ENCODE assay signal across 8 cellular contexts in the genomic region with DNA sequence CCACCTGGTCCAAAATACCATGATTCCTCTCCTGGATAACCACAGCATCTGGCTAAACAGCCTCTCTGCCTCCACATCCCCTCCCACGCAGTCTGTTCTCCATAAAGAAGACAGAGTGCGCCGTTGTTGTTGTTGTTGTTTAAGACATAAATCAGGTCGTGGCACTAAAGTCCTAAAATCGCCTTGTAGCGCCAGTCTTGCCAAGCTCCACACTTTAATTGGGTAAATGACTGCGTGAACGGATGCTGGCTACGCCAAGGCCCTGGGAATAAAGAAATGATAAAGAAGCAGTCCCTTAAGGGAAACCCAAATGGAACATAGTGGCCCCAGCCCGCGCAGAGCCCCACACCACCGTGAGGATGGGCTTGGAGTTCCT. TPM values are rescaled to one million over a fixed set of nuclear protein-coding genes. Genes with fewer than 3 reads are reported as not detected.
A peak's percentile ranks its signal among the peaks of the same experiment; 100 is the strongest.
DNase-seq lines count a peak whose midpoint lies in the region; ATAC-seq, FAIRE-seq and TF ChIP-seq lines count a peak whose summit lies in the region.

No MANE protein-coding gene starts in this region.

- H3K4me3 ChIP-seq in cardiac muscle cell (peak overlapping the region; percentile 70), GM12878 (peak overlapping the region; percentile 75)

- in situ Hi-C loops in GM12878 (cut with MboI): no loop called here

- H3K9me3 Mint-ChIP-seq in memory B cell: no peaks in the 10 kb centered on the region

- H2AFZ ChIP-seq in GM12878 (ENCODE audit: control insufficient read depth, low read depth, low read length): peak overlapping the region; percentile 79

- H3K27me3 ChIP-seq in cardiac muscle cell: peaks cover 2% of the 10 kb centered on the region
- 0 out of 4 replicates have a peak, but pooled peaks cover 0 to 2% of the 10 kb centered on the region in 2 experiments for H3K27me3 ChIP-seq in GM12878 (replicated peaks in 1 of 2; ENCODE audit: control insufficient read depth in 2 of 2, insufficient read depth in 2 of 2, low read length in 1 of 2)

- no peaks in the 10 kb centered on the region for H3K9me3 ChIP-seq in cardiac muscle cell (ENCODE audit: low read depth)
- H3K9me3 ChIP-seq in GM12878 (replicated peaks; ENCODE audit: control insufficient read depth, insufficient read depth, low read length): no peaks in the 10 kb centered on the region

- peaks cover 42% of the 10 kb centered on the region for H3K79me2 ChIP-seq in GM12878 (ENCODE audit: control insufficient read depth, insufficient read depth, low read length)

- POLR2A ChIA-PET in GM12878 (lab: Charles Lee): interaction anchor here (0.6 kb wide), 1 partner anchor 1575 kb away, joined by 4 read pairs; no protein-coding TSS in a partner anchor

- H3K4me1 ChIP-seq in cardiac muscle cell (ENCODE audit: low read depth): peaks cover 3% of the 10 kb centered on the region
- H3K4me1 ChIP-seq in GM12878 (ENCODE audit: control insufficient read depth, insufficient read depth, low read length): no peaks in the 10 kb centered on the region

- RAD21 ChIA-PET in GM12878 (lab: Charles Lee; ENCODE audit: unreplicated experiment): interaction anchor here (1.0 kb wide), 1 partner anchor 8 kb away, joined by 3 read pairs; no protein-coding TSS in a partner anchor

- H3K27ac ChIP-seq in cardiac muscle cell (no peak overlapping the region), GM12878 (ENCODE audit: control insufficient read depth, insufficient read depth) (no peak overlapping the region)

- DNase-seq in cardiac muscle cell (ENCODE audit: low read depth in 1 of 2, low spot score in 1 of 2) (no peak), cardiac septum (ENCODE audit: low spot score) (no peak), GM12878 (ENCODE audit: low read depth, low spot score) (no peak), memory B cell (ENCODE audit: low spot score in 2 of 2) (no peak), urothelium cell line (ENCODE audit: low spot score) (peak; percentile 11), DMS 273 treated with DMSO at 0.1 percent for 48 hours (lab: John Stamatoyannopoulos, UW) (no peak), NCI-H1048 (lab: John Stamatoyannopoulos, UW) (no peak), dedifferentiated amniotic fluid mesenchymal stem cell (ENCODE audit: extremely low spot score) (no peak)

- SMC1A ChIA-PET in GM12878 (lab: Charles Lee; ENCODE audit: uncharacterized antibody, unreplicated experiment): no interaction called here

- no peak for TF ChIP-seq CTCF in cardiac muscle cell (IDR thresholded peaks at IDR 0.05; ENCODE audit: low read depth, low read length)
- no peak for TF ChIP-seq CTCF in GM12878 (IDR thresholded peaks at IDR 0.05 in 2 of 3, conservative IDR thresholded peaks at IDR 0.05 in 1 of 3; ENCODE audit: control insufficient read depth in 2 of 3, extremely low read depth in 1 of 3, insufficient read depth in 1 of 3, low read depth in 3 of 3, low read length in 3 of 3)

- H3K36me3 ChIP-seq in cardiac muscle cell: peaks cover 5% of the 10 kb centered on the region
- no peaks in the 10 kb centered on the region for H3K36me3 ChIP-seq in GM12878 (ENCODE audit: control insufficient read depth in 2 of 2, insufficient read depth in 2 of 2, low read length in 1 of 2)

- peak overlapping the region; percentile 95 for H3K4me2 ChIP-seq in GM12878 (ENCODE audit: control insufficient read depth, insufficient read depth)

- peaks cover 4% of the 10 kb centered on the region for H3K27me3 Mint-ChIP-seq in memory B cell

- 20% methylated on average over 12 of the region's 12 CpGs for WGBS in GM12878 (ENCODE audit: insufficient coverage, insufficient replicate concordance, low lambda C conversion rate, missing lambda C conversion rate)

- ATAC-seq in GM12878 (no peak), memory B cell (ENCODE audit: low read depth) (no peak)

- peaks cover 2% of the 10 kb centered on the region for H3K36me3 Mint-ChIP-seq in memory B cell

- no TSS peak for BruUV-seq in GM12878 (replicated peaks; lab: Mats Ljungman, UMichigan)

- no peaks in the 10 kb centered on the region; the same call in 1 of the 2 replicates for H4K20me1 ChIP-seq in GM12878 (ENCODE audit: control insufficient read depth, insufficient read depth)

- TF ChIP-seq EP300 in GM12878 (IDR thresholded peaks at IDR 0.05; ENCODE audit: borderline replicate concordance in 1 of 2, control insufficient read depth in 1 of 2, low read depth in 2 of 2, low read length in 2 of 2): no peak

- intact Hi-C loops in cardiac septum (cut with DNase I): no loop called here
- intact Hi-C loops in GM12878 (cut with micrococcal nuclease; ENCODE audit: unreplicated experiment): no loop called here

- no peak for FAIRE-seq in GM12878 (lab: Jason Lieb, UNC)
- FAIRE-seq in urothelium cell line (lab: Jason Lieb, UNC): no peak

- H3K9ac ChIP-seq in GM12878 (ENCODE audit: control insufficient read depth, insufficient read depth, low read length): no peak overlapping the region

- H3K27ac Mint-ChIP-seq in memory B cell: peak overlapping the region; percentile 82

- no peak for TF ChIP-seq RAD21 in GM12878 (IDR thresholded peaks at IDR 0.05; ENCODE audit: insufficient read depth, low read depth, low read length)

- CTCF ChIA-PET in GM12878 (lab: Yijun Ruan, JAX): interaction anchor here (0.6 to 4.6 kb wide), 2 partner anchors 8 to 13 kb away, joined by 3 to 24 read pairs; no protein-coding TSS in a partner anchor

- H3K4me1 Mint-ChIP-seq in memory B cell: peaks cover 26% of the 10 kb centered on the region

- H3K4me3 Mint-ChIP-seq in memory B cell: peak overlapping the region; percentile 91

- no peak for TF ChIP-seq POLR2A in GM12878 (IDR thresholded peaks at IDR 0.05; ENCODE audit: low read depth, low read length)

TF ChIP-seq in GM12878, 131 proteins besides CTCF, POLR2A, EP300 and RAD21 (continues in another document):
- TF ChIP-seq ZNF24 (IDR thresholded peaks at IDR 0.05) (no peak), BACH1 (IDR thresholded peaks at IDR 0.05; ENCODE audit: borderline replicate concordance) (no peak), ESRRA (IDR thresholded peaks at IDR 0.05; ENCODE audit: low read length) (no peak), BHLHE40 (IDR thresholded peaks at IDR 0.05; ENCODE audit: borderline replicate concordance in 1 of 2, low read depth in 2 of 2, low read length in 1 of 2) (no peak)
- TF ChIP-seq, protein P1, sequence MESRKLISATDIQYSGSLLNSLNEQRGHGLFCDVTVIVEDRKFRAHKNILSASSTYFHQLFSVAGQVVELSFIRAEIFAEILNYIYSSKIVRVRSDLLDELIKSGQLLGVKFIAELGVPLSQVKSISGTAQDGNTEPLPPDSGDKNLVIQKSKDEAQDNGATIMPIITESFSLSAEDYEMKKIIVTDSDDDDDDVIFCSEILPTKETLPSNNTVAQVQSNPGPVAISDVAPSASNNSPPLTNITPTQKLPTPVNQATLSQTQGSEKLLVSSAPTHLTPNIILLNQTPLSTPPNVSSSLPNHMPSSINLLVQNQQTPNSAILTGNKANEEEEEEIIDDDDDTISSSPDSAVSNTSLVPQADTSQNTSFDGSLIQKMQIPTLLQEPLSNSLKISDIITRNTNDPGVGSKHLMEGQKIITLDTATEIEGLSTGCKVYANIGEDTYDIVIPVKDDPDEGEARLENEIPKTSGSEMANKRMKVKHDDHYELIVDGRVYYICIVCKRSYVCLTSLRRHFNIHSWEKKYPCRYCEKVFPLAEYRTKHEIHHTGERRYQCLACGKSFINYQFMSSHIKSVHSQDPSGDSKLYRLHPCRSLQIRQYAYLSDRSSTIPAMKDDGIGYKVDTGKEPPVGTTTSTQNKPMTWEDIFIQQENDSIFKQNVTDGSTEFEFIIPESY (IDR thresholded peaks at IDR 0.05): no peak

RNA-seq across cellular contexts. Expression of a gene that starts 0.4 kb away (rescaled TPM):
- total RNA-seq in cardiac muscle cell: 98.2 and 103 TPM in 2 replicates
- polyA plus RNA-seq in cardiac muscle cell: 81.5 and 102 TPM in 2 replicates
- total RNA-seq in cardiac septum: 30.1 TPM
- 176 and 190 TPM in 2 replicates for total RNA-seq in GM12878 (2013; cell fraction: nucleolus; rRNA removed)
- 96.8 and 97.4 TPM in 2 replicates for total RNA-seq in GM12878 (2014; rRNA removed)
- 92.5 and 99.0 TPM in 2 replicates for total RNA-seq in GM12878 (2014; rRNA removed; fragmentation: Illumina TruSeq; extraction: Trizol)
- 106 and 108 TPM in 2 replicates for total RNA-seq in GM12878 (2021)
- 149 TPM for polyA plus RNA-seq in GM12878 (2011; ENCODE audit: low read depth)
- polyA plus RNA-seq in GM12878 (2011; rRNA removed): 173 and 248 TPM in 2 replicates
- 205 and 218 TPM in 2 replicates for polyA plus RNA-seq in GM12878 (2011; cell fraction: cytosol; rRNA removed)
- 125 and 150 TPM in 2 replicates for polyA plus RNA-seq in GM12878 (2011; cell fraction: nucleus; rRNA removed)
- polyA plus RNA-seq in GM12878 (2012): 72.2 and 85.3 TPM in 2 replicates
- polyA plus RNA-seq in GM12878 (2014; fragmentation: Illumina TruSeq; extraction: Trizol): 101 and 126 TPM in 2 replicates
- 10 to 100 TPM; 18.0 to 24.6 TPM for polyA plus RNA-seq in GM12878 (2014; fragmentation: Nextera tagmentation; extraction: Ambion mirVana)
- polyA plus RNA-seq in GM12878 (2014; rRNA removed): 84.5 and 89.2 TPM in 2 replicates
- 100 to 1,000 TPM; 110 TPM for polyA plus RNA-seq in GM12878 (2016; fragmentation: Nextera tagmentation; extraction: Ambion mirVana)
- polyA minus RNA-seq in GM12878 (2011; rRNA and poly(A)+ RNA removed): 299 and 428 TPM in 2 replicates
- polyA minus RNA-seq in GM12878 (2011; cell fraction: cytosol; rRNA and poly(A)+ RNA removed): 56.5 and 83.2 TPM in 2 replicates
- polyA minus RNA-seq in GM12878 (2011; cell fraction: nucleus; rRNA and poly(A)+ RNA removed): 56.8 and 86.4 TPM in 2 replicates

RNA-seq across cellular contexts. Expression of a gene that starts 34.0 kb away (rescaled TPM):
- total RNA-seq in cardiac muscle cell (1.3 and 3.1 TPM in 2 replicates), cardiac septum (0.05 TPM), GM12878 (2014; rRNA removed) (not detected in 2 replicates), GM12878 (2014; rRNA removed; fragmentation: Illumina TruSeq; extraction: Trizol) (not detected in 2 replicates), GM12878 (2021) (not detected in 2 replicates)
- polyA plus RNA-seq in cardiac muscle cell (0.96 and 4.0 TPM in 2 replicates), GM12878 (2011; rRNA removed) (not detected in 2 replicates), GM12878 (2014; fragmentation: Illumina TruSeq; extraction: Trizol) (not detected in 2 replicates), GM12878 (2014; fragmentation: Nextera tagmentation; extraction: Ambion mirVana) (not detected), GM12878 (2014; rRNA removed) (not detected in 2 replicates), GM12878 (2016; fragmentation: Nextera tagmentation; extraction: Ambion mirVana) (not detected)
- not detected in 2 replicates for total RNA-seq in GM12878 (2013; cell fraction: nucleolus; rRNA removed)
- not detected for polyA plus RNA-seq in GM12878 (2011; ENCODE audit: low read depth)
- polyA plus RNA-seq in GM12878 (2011; cell fraction: cytosol; rRNA removed): not detected in 2 replicates
- polyA plus RNA-seq in GM12878 (2011; cell fraction: nucleus; rRNA removed): not detected in 2 replicates
- polyA plus RNA-seq in GM12878 (2012): not detected in 2 replicates
- not detected in 2 replicates for polyA minus RNA-seq in GM12878 (2011; rRNA and poly(A)+ RNA removed)
- not detected in 2 replicates for polyA minus RNA-seq in GM12878 (2011; cell fraction: cytosol; rRNA and poly(A)+ RNA removed)
- not detected in 2 replicates for polyA minus RNA-seq in GM12878 (2011; cell fraction: nucleus; rRNA and poly(A)+ RNA removed)
